25 cellular contexts compared by ENCODE assay signal in genomic region chr13:51919531-51919930, GRCh38. TPM values are rescaled to one million over a fixed set of nuclear protein-coding genes. Genes with fewer than 3 reads are reported as not detected.
"Had no signal": no experiment of that assay in that cellular context is flagged by ENCODE, and none has a peak within 500 bp of the region (broad histone marks: within the 10 kb centered on the region; RNA-seq: fewer than 3 reads in every experiment).

No MANE protein-coding gene starts in this region.

- H3K27ac ChIP-seq: brain microvascular endothelial cell, lower lobe of right lung, skin epidermis, upper lobe of left lung had no signal

- H3K27me3 ChIP-seq: brain microvascular endothelial cell, upper lobe of left lung had no signal

- H3K9me3 ChIP-seq: lower lobe of right lung, prostate gland, upper lobe of left lung had no signal

- H3K4me1 ChIP-seq: lower lobe of right lung, prostate gland, upper lobe of left lung had no signal

- H3K4me3 Mint-ChIP-seq: activated CD8-positive, alpha-beta T cell treated with anti-CD3 and anti-CD28 coated beads, Interleukin-2, amount 10 ng/mL, durations not matched to agents 7 days and 5 days; activated T-helper 17 cell treated with anti-CD3 and anti-CD28 coated beads, Interleukin-2, amount 50 U/mL, for 72 hours; effector memory CD8-positive, alpha-beta T cell; nephron progenitor cell had no signal

- H3K9me3 Mint-ChIP-seq: activated T-helper 17 cell treated with anti-CD3 and anti-CD28 coated beads, Interleukin-2, amount 50 U/mL, for 72 hours; effector memory CD8-positive, alpha-beta T cell; nephron progenitor cell had no signal

- DNase-seq: activated CD4-positive, alpha-beta T cell treated with anti-CD3 and anti-CD28 coated beads for 4 hours; activated CD8-positive, alpha-beta T cell treated with anti-CD3 and anti-CD28 coated beads, Interleukin-2, amount 10 ng/mL, durations not matched to agents 7 days and 5 days; activated naive CD4-positive, alpha-beta T cell treated with Interleukin-2 at 50 U/mL for 16 hours; activated T-cell treated with anti-CD3 and anti-CD28 coated beads for 4 hours; anterior cingulate cortex; brain microvascular endothelial cell; dermis blood vessel endothelial cell; effector memory CD8-positive, alpha-beta T cell; head of caudate nucleus; left cardiac atrium; lower lobe of right lung; nephron progenitor cell; right cardiac atrium; stimulated activated CD4-positive, alpha-beta T cell treated with anti-CD3 and anti-CD28 coated beads, Interleukin-15, amount 100 ng/mL, for 24 hours; stimulated activated CD4-positive, alpha-beta T cell treated with anti-CD3 and anti-CD28 coated beads, Interleukin-4, amount 100 ng/mL, for 1 hour; stimulated activated naive CD4-positive, alpha-beta T cell; substantia nigra; upper lobe of left lung had no signal

- H3K27ac Mint-ChIP-seq: activated CD8-positive, alpha-beta T cell treated with anti-CD3 and anti-CD28 coated beads, Interleukin-2, amount 10 ng/mL, durations not matched to agents 7 days and 5 days; activated T-helper 17 cell treated with anti-CD3 and anti-CD28 coated beads, Interleukin-2, amount 50 U/mL, for 72 hours; effector memory CD8-positive, alpha-beta T cell; nephron progenitor cell had no signal

- H3K4me3 ChIP-seq: lower lobe of right lung, prostate gland, skin epidermis, upper lobe of left lung had no signal

- H3K36me3 ChIP-seq: brain microvascular endothelial cell, lower lobe of right lung, prostate gland, upper lobe of left lung had no signal

RNA-seq across cellular contexts. Expression of gene CCDC70, which starts 57.8 kb away (rescaled TPM):
- total RNA-seq: activated CD8-positive, alpha-beta T cell treated with anti-CD3 and anti-CD28 coated beads, Interleukin-2, amount 10 ng/mL, durations not matched to agents 7 days and 5 days; cerebellum; dermis blood vessel endothelial cell; epithelial cell of proximal tubule; frontal cortex; left cardiac atrium; lower lobe of right lung; omental fat pad; right cardiac atrium; upper lobe of left lung had no signal
